8 cellular contexts compared by ENCODE assay signal in genomic region chr2:231604685-231605606, GRCh38. TPM values are rescaled to one million over a fixed set of nuclear protein-coding genes. Genes with fewer than 3 reads are reported as not detected.
DNase-seq lines count a peak whose midpoint lies in the region; ATAC-seq, FAIRE-seq and TF ChIP-seq lines count a peak whose summit lies in the region.

No MANE protein-coding gene starts in this region.

- H3K27me3 ChIP-seq in spleen (replicated peaks in 1 of 7) = no peaks in the 10 kb centered on the region

- peaks cover 34% of the 10 kb centered on the region for H3K4me1 ChIP-seq in A549
- H3K4me1 ChIP-seq in spleen = peaks cover 14 to 43% (median 28%) of the 10 kb centered on the region in 6 donors

- H3K36me3 Mint-ChIP-seq in activated B cell treated with CpG ODN at 0.5 μM for 24 hours (ENCODE audit: low read depth) = no peaks in the 10 kb centered on the region

- no peaks in the 10 kb centered on the region for H3K36me3 ChIP-seq in spleen

- DNase-seq in A549 (ENCODE audit: low read depth in 1 of 2, low spot score in 1 of 2) (peak; percentile 93 to 98), NCI-H2196 (lab: John Stamatoyannopoulos, UW; ENCODE audit: unreplicated experiment) (peak; percentile 99), activated B cell treated with CpG ODN at 0.5 μM for 24 hours (peak; percentile 99), cardiac fibroblast (ENCODE audit: low read depth in 2 of 2) (peak; percentile 99 to 100), iris pigment epithelial cell (ENCODE audit: low read depth) (peak; percentile 96), spleen (peak; percentile 100)

- peak overlapping the region; percentile 100 for H3K4me2 ChIP-seq in A549

- no peak for TF ChIP-seq RAD21 in A549 (conservative IDR thresholded peaks at IDR 0.05 in 1 of 2, IDR thresholded peaks at IDR 0.05 in 1 of 2)

- TF ChIP-seq POLR2A in A549 (IDR thresholded peaks at IDR 0.05; ENCODE audit: low read length) = no peak; the same call in 1 of the 2 replicates
- TF ChIP-seq POLR2A in spleen (IDR thresholded peaks at IDR 0.05) = peak in 2 of 3 donors; percentile 15 to 32

- POLR2A ChIA-PET in A549 (lab: Yijun Ruan, JAX) = interaction anchor here (0.6 to 2.3 kb wide), 13 partner anchors 9 to 141 kb away, joined by 3 to 16 read pairs (median 4); partner anchors contain the start of genes NCL and PTMA
- POLR2A ChIA-PET in activated B cell treated with CpG ODN at 0.5 μM for 24 hours (lab: Charles Lee) = interaction anchor here (0.5 to 3.0 kb wide), 20 partner anchors 9 to 1710 kb away, joined by 3 to 95 read pairs (median 5); partner anchors contain the start of genes COPS7B, NCL and PTMA

- H3K4me1 Mint-ChIP-seq in activated B cell treated with CpG ODN at 0.5 μM for 24 hours = peaks cover 31% of the 10 kb centered on the region

- TF ChIP-seq CTCF in A549 (IDR thresholded peaks at IDR 0.05) (no peak; the same call in 2 of the 3 replicates), activated B cell treated with CpG ODN at 0.5 μM for 24 hours (IDR thresholded peaks at IDR 0.05) (no peak), cardiac fibroblast (IDR thresholded peaks at IDR 0.05; ENCODE audit: low read depth, low read length) (no peak), spleen (IDR thresholded peaks at IDR 0.05 in 8 of 11, conservative IDR thresholded peaks at IDR 0.05 in 3 of 11) (peak in 2 of 11 experiments; percentile 7 to 8)

- FAIRE-seq in A549 (lab: Jason Lieb, UNC) = no peak

- no peaks in the 10 kb centered on the region for H3K9me3 Mint-ChIP-seq in activated B cell treated with CpG ODN at 0.5 μM for 24 hours

- peak overlapping the region; percentile 72 for H3K4me3 Mint-ChIP-seq in activated B cell treated with CpG ODN at 0.5 μM for 24 hours

- TF ChIP-seq EP300 in A549 (IDR thresholded peaks at IDR 0.05) = no peak

- intact Hi-C loops in activated B cell treated with CpG ODN at 0.5 μM for 24 hours (cut with micrococcal nuclease) (loop anchor here (1.0 to 5.0 kb wide), 7 partner anchors 7 to 893 kb away; partner anchors contain the start of genes CAB39, NCL and PTMA), spleen (cut with DNase I; ENCODE audit: low total_unique reads) (no loop called here)

- ATAC-seq in A549 = peak; percentile 86 to 87
- peak; percentile 86 for ATAC-seq in GM18867 (IDR thresholded peaks at IDR 0.05; ENCODE audit: unreplicated experiment)
- ATAC-seq in HG03097 (IDR thresholded peaks at IDR 0.05; ENCODE audit: low FRiP score, unreplicated experiment) = peak; percentile 77
- ATAC-seq in activated B cell treated with CpG ODN at 0.5 μM for 24 hours (ENCODE audit: low read depth) = peak; percentile 88

- H3K27ac Mint-ChIP-seq in activated B cell treated with CpG ODN at 0.5 μM for 24 hours = peak overlapping the region; percentile 87

- H3K27me3 Mint-ChIP-seq in activated B cell treated with CpG ODN at 0.5 μM for 24 hours = no peaks in the 10 kb centered on the region

- H3K27ac ChIP-seq in A549 (peak overlapping the region; percentile 96 to 97), spleen (peak overlapping the region; percentile 77 to 94 (median 89))

- CTCF ChIA-PET in A549 (lab: Yijun Ruan, JAX) (interaction anchor here (0.7 to 95.1 kb wide), 5 partner anchors 8 to 79 kb away, joined by 3 to 4158 read pairs (median 3); partner anchors contain the start of gene PTMA), activated B cell treated with CpG ODN at 0.5 μM for 24 hours (lab: Charles Lee) (interaction anchor here (0.9 to 2.4 kb wide), 5 partner anchors 9 to 109 kb away, joined by 3 to 11 read pairs (median 4); partner anchors contain the start of gene NMUR1)

- WGBS in A549 (ENCODE audit: missing lambda C conversion rate) = 56% methylated on average over 16 of the region's 54 CpGs
- 20 to 30% (median 25%) methylated on average over 31 to 54 of the region's 54 CpGs for WGBS in spleen, 5 donors

- H3K4me3 ChIP-seq in A549 (peak overlapping the region; percentile 47), cardiac fibroblast (replicated peaks in 1 of 2; ENCODE audit: low read depth in 2 of 2, low read length in 2 of 2) (peak overlapping the region; percentile 22 to 51), spleen (peak overlapping the region; percentile 28 to 71 (median 46))

- H3K9me3 ChIP-seq in A549 (no peaks in the 10 kb centered on the region), spleen (no peaks in the 10 kb centered on the region)

TF ChIP-seq in A549, 52 proteins besides CTCF, POLR2A, EP300 and RAD21 (continues in another document):
- TF ChIP-seq HOXB5 (CRISPR knock-in tag; IDR thresholded peaks at IDR 0.05) = peak; percentile 64
- TF ChIP-seq BCL3 (IDR thresholded peaks at IDR 0.05) = peak; percentile 73; the same call in 1 of the 3 replicates
- TF ChIP-seq CEBPB (IDR thresholded peaks at IDR 0.05) = no peak
- TF ChIP-seq ELK1 (IDR thresholded peaks at IDR 0.05; ENCODE audit: low read depth, low read length) = no peak
- TF ChIP-seq SREBF2 (IDR thresholded peaks at IDR 0.05) = no peak
- peak; percentile 81 for TF ChIP-seq RFX5 (IDR thresholded peaks at IDR 0.05)
- TF ChIP-seq FOSL2 (IDR thresholded peaks at IDR 0.05) = no peak
- TF ChIP-seq FOSL2 (CRISPR knock-in tag; IDR thresholded peaks at IDR 0.05) = no peak
- TF ChIP-seq USF2 (IDR thresholded peaks at IDR 0.05) = no peak
- no peak for TF ChIP-seq HES2 (IDR thresholded peaks at IDR 0.05)
- TF ChIP-seq ESRRA (IDR thresholded peaks at IDR 0.05; ENCODE audit: borderline replicate concordance, low read length) = no peak
- TF ChIP-seq NR3C1 (IDR thresholded peaks at IDR 0.05) = no peak
- TF ChIP-seq FOXS1 (CRISPR knock-in tag; IDR thresholded peaks at IDR 0.05) = no peak
- no peak for TF ChIP-seq MAFK (IDR thresholded peaks at IDR 0.05; ENCODE audit: partially characterized antibody)
- TF ChIP-seq HDAC2 (IDR thresholded peaks at IDR 0.05) = no peak
- no peak for TF ChIP-seq TFCP2L1 (CRISPR knock-in tag; IDR thresholded peaks at IDR 0.05)
- no peak for TF ChIP-seq BHLHE40 (IDR thresholded peaks at IDR 0.05; ENCODE audit: low read depth, low read length)
- TF ChIP-seq PHF8 (IDR thresholded peaks at IDR 0.05; ENCODE audit: borderline replicate concordance, low read depth) = no peak; the same call in 1 of the 2 replicates
- no peak for TF ChIP-seq E2F6 (IDR thresholded peaks at IDR 0.05; ENCODE audit: borderline replicate concordance, low read depth)
- TF ChIP-seq KDM1A (IDR thresholded peaks at IDR 0.05; ENCODE audit: low read depth) = no peak
- no peak for TF ChIP-seq CBX8 (IDR thresholded peaks at IDR 0.05)
- TF ChIP-seq MYC (IDR thresholded peaks at IDR 0.05; ENCODE audit: borderline replicate concordance, low read length) = no peak
- TF ChIP-seq RNF2 (IDR thresholded peaks at IDR 0.05; ENCODE audit: borderline replicate concordance, low read depth) = no peak
- TF ChIP-seq ZC3H11A (IDR thresholded peaks at IDR 0.05) = no peak
- TF ChIP-seq FOSB (CRISPR knock-in tag; IDR thresholded peaks at IDR 0.05) = 0 out of 2 replicates have a peak, but pooled peaks have one; percentile 35

RNA-seq across cellular contexts. Expression of gene TEX44, which starts 12.3 kb away (rescaled TPM):
- polyA plus RNA-seq in A549 (2011; rRNA removed) = not detected in 2 replicates
- polyA plus RNA-seq in A549 (2012; cell fraction: cytosol; rRNA removed) = not detected in 2 replicates
- polyA plus RNA-seq in A549 (2012; cell fraction: nucleus; rRNA removed) = not detected in 2 replicates
- not detected in 3 replicates for polyA plus RNA-seq in A549 (2017; fragmentation: RNase III; extraction: RNeasy Plus Mini Kit Qiagen cat#74134 plus additional on column Dnase treatment)
- polyA minus RNA-seq in A549 (2011; rRNA and poly(A)+ RNA removed) = not detected in 2 replicates
- total RNA-seq in activated B cell treated with CpG ODN at 0.5 μM for 24 hours = not detected in 2 replicates
- not detected for total RNA-seq in spleen
- polyA plus RNA-seq in spleen = not detected

Comparison
In these comparisons a context has a peak if more than half of its experiments do, and no peak if none do; other contexts are left out.
1. Peak in every context shown above with its lines: DNase-seq, ATAC-seq, H3K4me3 ChIP-seq and H3K27ac ChIP-seq.